1 cellular context compared by ENCODE assay signal in genomic region chr6:158818580-158819212, GRCh38.
A peak's percentile ranks its signal among the peaks of the same experiment; 100 is the strongest.
TF ChIP-seq lines count a peak whose summit lies in the region.

No MANE protein-coding gene starts in this region.

TF ChIP-seq in HepG2, 621 proteins besides CTCF, POLR2A, EP300 and RAD21 (continued from another document and continues in another):
- TF ChIP-seq, protein P1, sequence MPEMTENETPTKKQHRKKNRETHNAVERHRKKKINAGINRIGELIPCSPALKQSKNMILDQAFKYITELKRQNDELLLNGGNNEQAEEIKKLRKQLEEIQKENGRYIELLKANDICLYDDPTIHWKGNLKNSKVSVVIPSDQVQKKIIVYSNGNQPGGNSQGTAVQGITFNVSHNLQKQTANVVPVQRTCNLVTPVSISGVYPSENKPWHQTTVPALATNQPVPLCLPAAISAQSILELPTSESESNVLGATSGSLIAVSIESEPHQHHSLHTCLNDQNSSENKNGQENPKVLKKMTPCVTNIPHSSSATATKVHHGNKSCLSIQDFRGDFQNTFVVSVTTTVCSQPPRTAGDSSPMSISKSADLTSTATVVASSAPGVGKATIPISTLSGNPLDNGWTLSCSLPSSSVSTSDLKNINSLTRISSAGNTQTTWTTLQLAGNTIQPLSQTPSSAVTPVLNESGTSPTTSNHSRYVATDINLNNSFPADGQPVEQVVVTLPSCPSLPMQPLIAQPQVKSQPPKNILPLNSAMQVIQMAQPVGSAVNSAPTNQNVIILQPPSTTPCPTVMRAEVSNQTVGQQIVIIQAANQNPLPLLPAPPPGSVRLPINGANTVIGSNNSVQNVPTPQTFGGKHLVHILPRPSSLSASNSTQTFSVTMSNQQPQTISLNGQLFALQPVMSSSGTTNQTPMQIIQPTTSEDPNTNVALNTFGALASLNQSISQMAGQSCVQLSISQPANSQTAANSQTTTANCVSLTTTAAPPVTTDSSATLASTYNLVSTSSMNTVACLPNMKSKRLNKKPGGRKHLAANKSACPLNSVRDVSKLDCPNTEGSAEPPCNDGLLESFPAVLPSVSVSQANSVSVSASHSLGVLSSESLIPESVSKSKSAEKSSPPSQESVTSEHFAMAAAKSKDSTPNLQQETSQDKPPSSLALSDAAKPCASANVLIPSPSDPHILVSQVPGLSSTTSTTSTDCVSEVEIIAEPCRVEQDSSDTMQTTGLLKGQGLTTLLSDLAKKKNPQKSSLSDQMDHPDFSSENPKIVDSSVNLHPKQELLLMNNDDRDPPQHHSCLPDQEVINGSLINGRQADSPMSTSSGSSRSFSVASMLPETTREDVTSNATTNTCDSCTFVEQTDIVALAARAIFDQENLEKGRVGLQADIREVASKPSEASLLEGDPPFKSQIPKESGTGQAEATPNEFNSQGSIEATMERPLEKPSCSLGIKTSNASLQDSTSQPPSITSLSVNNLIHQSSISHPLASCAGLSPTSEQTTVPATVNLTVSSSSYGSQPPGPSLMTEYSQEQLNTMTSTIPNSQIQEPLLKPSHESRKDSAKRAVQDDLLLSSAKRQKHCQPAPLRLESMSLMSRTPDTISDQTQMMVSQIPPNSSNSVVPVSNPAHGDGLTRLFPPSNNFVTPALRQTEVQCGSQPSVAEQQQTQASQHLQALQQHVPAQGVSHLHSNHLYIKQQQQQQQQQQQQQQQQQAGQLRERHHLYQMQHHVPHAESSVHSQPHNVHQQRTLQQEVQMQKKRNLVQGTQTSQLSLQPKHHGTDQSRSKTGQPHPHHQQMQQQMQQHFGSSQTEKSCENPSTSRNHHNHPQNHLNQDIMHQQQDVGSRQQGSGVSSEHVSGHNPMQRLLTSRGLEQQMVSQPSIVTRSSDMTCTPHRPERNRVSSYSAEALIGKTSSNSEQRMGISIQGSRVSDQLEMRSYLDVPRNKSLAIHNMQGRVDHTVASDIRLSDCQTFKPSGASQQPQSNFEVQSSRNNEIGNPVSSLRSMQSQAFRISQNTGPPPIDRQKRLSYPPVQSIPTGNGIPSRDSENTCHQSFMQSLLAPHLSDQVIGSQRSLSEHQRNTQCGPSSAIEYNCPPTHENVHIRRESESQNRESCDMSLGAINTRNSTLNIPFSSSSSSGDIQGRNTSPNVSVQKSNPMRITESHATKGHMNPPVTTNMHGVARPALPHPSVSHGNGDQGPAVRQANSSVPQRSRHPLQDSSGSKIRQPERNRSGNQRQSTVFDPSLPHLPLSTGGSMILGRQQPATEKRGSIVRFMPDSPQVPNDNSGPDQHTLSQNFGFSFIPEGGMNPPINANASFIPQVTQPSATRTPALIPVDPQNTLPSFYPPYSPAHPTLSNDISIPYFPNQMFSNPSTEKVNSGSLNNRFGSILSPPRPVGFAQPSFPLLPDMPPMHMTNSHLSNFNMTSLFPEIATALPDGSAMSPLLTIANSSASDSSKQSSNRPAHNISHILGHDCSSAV (CRISPR knock-in tag; IDR thresholded peaks at IDR 0.05; ENCODE audit: borderline replicate concordance), result no peak
- TF ChIP-seq, protein P2, sequence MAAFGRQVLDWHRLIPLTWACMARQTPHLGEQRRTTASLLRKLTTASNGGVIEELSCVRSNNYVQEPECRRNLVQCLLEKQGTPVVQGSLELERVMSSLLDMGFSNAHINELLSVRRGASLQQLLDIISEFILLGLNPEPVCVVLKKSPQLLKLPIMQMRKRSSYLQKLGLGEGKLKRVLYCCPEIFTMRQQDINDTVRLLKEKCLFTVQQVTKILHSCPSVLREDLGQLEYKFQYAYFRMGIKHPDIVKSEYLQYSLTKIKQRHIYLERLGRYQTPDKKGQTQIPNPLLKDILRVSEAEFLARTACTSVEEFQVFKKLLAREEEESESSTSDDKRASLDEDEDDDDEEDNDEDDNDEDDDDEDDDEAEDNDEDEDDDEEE (CRISPR knock-in tag; IDR thresholded peaks at IDR 0.05), result no peak
- TF ChIP-seq ZNF276 (CRISPR knock-in tag; IDR thresholded peaks at IDR 0.05; ENCODE audit: low read depth) (no peak), ZC3H13 (CRISPR knock-in tag; IDR thresholded peaks at IDR 0.05) (0 out of 2 replicates have a peak, but pooled peaks have one; percentile 51), RFXANK (CRISPR knock-in tag; IDR thresholded peaks at IDR 0.05) (no peak), ZSCAN31 (CRISPR knock-in tag; IDR thresholded peaks at IDR 0.05; ENCODE audit: low read depth) (0 out of 2 replicates have a peak, but pooled peaks have one; percentile 8), ARID3A (IDR thresholded peaks at IDR 0.05; ENCODE audit: low read depth, low read length) (no peak), SRF (IDR thresholded peaks at IDR 0.05; ENCODE audit: low read depth, low read length) (no peak), KLF12 (CRISPR knock-in tag; IDR thresholded peaks at IDR 0.05; ENCODE audit: borderline replicate concordance) (peak; percentile 10; the same call in 1 of the 2 replicates), SPEN (CRISPR knock-in tag; IDR thresholded peaks at IDR 0.05; ENCODE audit: low read depth) (no peak), ZNF777 (CRISPR knock-in tag; IDR thresholded peaks at IDR 0.05) (peak; percentile 81), ZNF354B (CRISPR knock-in tag; IDR thresholded peaks at IDR 0.05) (no peak), ZNF142 (CRISPR knock-in tag; IDR thresholded peaks at IDR 0.05) (0 out of 2 replicates have a peak, but pooled peaks have one; percentile 15), ZNF263 (CRISPR knock-in tag; IDR thresholded peaks at IDR 0.05) (peak; percentile 88), DPF2 (CRISPR knock-in tag; IDR thresholded peaks at IDR 0.05; ENCODE audit: borderline replicate concordance, low read depth) (no peak), ASH2L (IDR thresholded peaks at IDR 0.05; ENCODE audit: insufficient read length, low read depth, low read length) (peak; percentile 17), NFATC3 (CRISPR knock-in tag; IDR thresholded peaks at IDR 0.05) (no peak), KMT2A (CRISPR knock-in tag; IDR thresholded peaks at IDR 0.05) (peak; percentile 57), HBP1 (CRISPR knock-in tag; IDR thresholded peaks at IDR 0.05; ENCODE audit: low read depth) (no peak), NFKB2 (CRISPR knock-in tag; IDR thresholded peaks at IDR 0.05; ENCODE audit: borderline replicate concordance) (peak; percentile 7; the same call in 1 of the 2 replicates), ZNF329 (CRISPR knock-in tag; IDR thresholded peaks at IDR 0.05; ENCODE audit: low read depth) (0 out of 2 replicates have a peak, but pooled peaks have one; percentile 0), ZNF205 (CRISPR knock-in tag; IDR thresholded peaks at IDR 0.05) (no peak), MYC (CRISPR knock-in tag; IDR thresholded peaks at IDR 0.05; ENCODE audit: borderline replicate concordance) (peak; percentile 7; the same call in 1 of the 2 replicates), RORA (CRISPR knock-in tag; IDR thresholded peaks at IDR 0.05) (no peak), XRCC5 (optimal IDR thresholded peaks at IDR 0.05; ENCODE audit: low read length) (peak; percentile 7), MLLT10 (CRISPR knock-in tag; IDR thresholded peaks at IDR 0.05) (no peak), MEF2D (CRISPR knock-in tag; IDR thresholded peaks at IDR 0.05) (no peak), ZMAT3 (CRISPR knock-in tag; conservative IDR thresholded peaks at IDR 0.05) (no peak), HNRNPL (IDR thresholded peaks at IDR 0.05; ENCODE audit: low read depth, low read length) (peak; percentile 56; the same call in 1 of the 2 replicates), SAP130 (CRISPR knock-in tag; IDR thresholded peaks at IDR 0.05; ENCODE audit: low read depth) (0 out of 2 replicates have a peak, but pooled peaks have one; percentile 28), ZEB1 (IDR thresholded peaks at IDR 0.05; ENCODE audit: insufficient replicate concordance, low read depth) (no peak), ZZZ3 (CRISPR knock-in tag; IDR thresholded peaks at IDR 0.05; ENCODE audit: borderline replicate concordance) (no peak), CEBPB (IDR thresholded peaks at IDR 0.05; ENCODE audit: borderline replicate concordance, low read depth, low read length) (peak; percentile 21; the same call in 1 of the 2 replicates), GABPB1 (CRISPR knock-in tag; IDR thresholded peaks at IDR 0.05) (peak; percentile 50), TBP (CRISPR knock-in tag; IDR thresholded peaks at IDR 0.05) (no peak)
- TF ChIP-seq, protein P3, sequence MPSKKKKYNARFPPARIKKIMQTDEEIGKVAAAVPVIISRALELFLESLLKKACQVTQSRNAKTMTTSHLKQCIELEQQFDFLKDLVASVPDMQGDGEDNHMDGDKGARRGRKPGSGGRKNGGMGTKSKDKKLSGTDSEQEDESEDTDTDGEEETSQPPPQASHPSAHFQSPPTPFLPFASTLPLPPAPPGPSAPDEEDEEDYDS (CRISPR knock-in tag; IDR thresholded peaks at IDR 0.05), result no peak
- TF ChIP-seq, protein P4, sequence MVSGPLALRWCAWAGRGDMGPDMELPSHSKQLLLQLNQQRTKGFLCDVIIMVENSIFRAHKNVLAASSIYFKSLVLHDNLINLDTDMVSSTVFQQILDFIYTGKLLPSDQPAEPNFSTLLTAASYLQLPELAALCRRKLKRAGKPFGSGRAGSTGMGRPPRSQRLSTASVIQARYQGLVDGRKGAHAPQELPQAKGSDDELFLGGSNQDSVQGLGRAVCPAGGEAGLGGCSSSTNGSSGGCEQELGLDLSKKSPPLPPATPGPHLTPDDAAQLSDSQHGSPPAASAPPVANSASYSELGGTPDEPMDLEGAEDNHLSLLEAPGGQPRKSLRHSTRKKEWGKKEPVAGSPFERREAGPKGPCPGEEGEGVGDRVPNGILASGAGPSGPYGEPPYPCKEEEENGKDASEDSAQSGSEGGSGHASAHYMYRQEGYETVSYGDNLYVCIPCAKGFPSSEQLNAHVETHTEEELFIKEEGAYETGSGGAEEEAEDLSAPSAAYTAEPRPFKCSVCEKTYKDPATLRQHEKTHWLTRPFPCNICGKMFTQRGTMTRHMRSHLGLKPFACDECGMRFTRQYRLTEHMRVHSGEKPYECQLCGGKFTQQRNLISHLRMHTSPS (CRISPR knock-in tag; IDR thresholded peaks at IDR 0.05; ENCODE audit: low read depth), result peak; percentile 34; the same call in 1 of the 2 replicates
